Comparison of ENCODE assay signal across 1 cellular context in genomic region chr12:57541717-57542116, GRCh38.
TF ChIP-seq lines count a peak whose summit lies in the region.

No MANE protein-coding gene starts in this region.

TF ChIP-seq in K562, 482 proteins besides CTCF, POLR2A, EP300 and RAD21:
- TF ChIP-seq LEF1 (IDR thresholded peaks at IDR 0.05) (no peak), ZNF165 (CRISPR knock-in tag; IDR thresholded peaks at IDR 0.05; ENCODE audit: borderline replicate concordance) (no peak), ZNF449 (CRISPR knock-in tag; IDR thresholded peaks at IDR 0.05) (no peak), FOXP4 (CRISPR knock-in tag; IDR thresholded peaks at IDR 0.05; ENCODE audit: borderline replicate concordance) (no peak), TAF15 (IDR thresholded peaks at IDR 0.05; ENCODE audit: low read depth, low read length) (no peak), MAFG (tag; conservative IDR thresholded peaks at IDR 0.05) (no peak), E2F3 (CRISPR knock-in tag; IDR thresholded peaks at IDR 0.05) (no peak), ZNF354B (CRISPR knock-in tag; IDR thresholded peaks at IDR 0.05) (no peak), ELF1 (tag; IDR thresholded peaks at IDR 0.05) (no peak), GATA2 (CRISPR knock-in tag; IDR thresholded peaks at IDR 0.05) (no peak), KHSRP (IDR thresholded peaks at IDR 0.05) (no peak), SLC30A9 (CRISPR knock-in tag; IDR thresholded peaks at IDR 0.05) (no peak), WHSC1 (IDR thresholded peaks at IDR 0.05; ENCODE audit: low read length) (no peak)
TF ChIP-seq in K562: peak in this region for 0.
